ENCODE assay signal across 9 cellular contexts in genomic region chr2:230660294-230661060, GRCh38. TPM values are rescaled to one million over a fixed set of nuclear protein-coding genes. Genes with fewer than 3 reads are reported as not detected.
DNase-seq lines count a peak whose midpoint lies in the region; ATAC-seq, FAIRE-seq and TF ChIP-seq lines count a peak whose summit lies in the region.
"Had no signal": no experiment of that assay in that cellular context is flagged by ENCODE, and none has a peak within 500 bp of the region (broad histone marks: within the 10 kb centered on the region; RNA-seq: fewer than 3 reads in every experiment).

No MANE protein-coding gene starts in this region.

- H3K27ac ChIP-seq in hepatocyte, result no peak overlapping the region

- no peaks in the 10 kb centered on the region for H3K4me1 ChIP-seq in hepatocyte (ENCODE audit: insufficient read depth)

- WGBS in hepatocyte (ENCODE audit: low lambda C conversion rate, missing lambda C conversion rate), result 75% methylated on average over 15 of the region's 15 CpGs

- no peaks in the 10 kb centered on the region for H3K9me3 ChIP-seq in hepatocyte (ENCODE audit: low read depth)

- H2AFZ ChIP-seq in hepatocyte, result no peak overlapping the region

- H3K4me2 ChIP-seq in hepatocyte, result no peak overlapping the region

- no peaks in the 10 kb centered on the region for H3K27me3 ChIP-seq in hepatocyte

- no peaks in the 10 kb centered on the region for H3K9me2 ChIP-seq in hepatocyte (replicated peaks; ENCODE audit: insufficient read depth)

- no peaks in the 10 kb centered on the region for H3K36me3 ChIP-seq in hepatocyte (replicated peaks; ENCODE audit: insufficient read depth, low read depth)

- ATAC-seq in HG03139 (IDR thresholded peaks at IDR 0.05; ENCODE audit: unreplicated experiment), result no peak

- no peak for TF ChIP-seq CTCF in hepatocyte (IDR thresholded peaks at IDR 0.05; ENCODE audit: poor library complexity)

- TF ChIP-seq POLR2A in GM18951 (IDR thresholded peaks at IDR 0.05; ENCODE audit: extremely low read depth, insufficient read depth, insufficient read length) (peak; percentile 36), H54 (IDR thresholded peaks at IDR 0.05; ENCODE audit: low read depth, low read length) (no peak)

- peak; percentile 64 for DNase-seq in UCSD-AML1 (lab: John Stamatoyannopoulos, UW; ENCODE audit: unreplicated experiment)
- DNase-seq in globus pallidus (ENCODE audit: low spot score), result peak; percentile 61
- DNase-seq in stimulated activated CD4-positive, alpha-beta T cell treated with anti-CD3 and anti-CD28 coated beads, Interleukin-4, amount 100 ng/mL, for 24 hours, result peak; percentile 41
- no peak for DNase-seq in NCI-H524 (lab: John Stamatoyannopoulos, UW)
- DNase-seq in H54 (ENCODE audit: insufficient read length, low spot score), result no peak
- DNase-seq in hepatocyte (ENCODE audit: low spot score), result no peak
- DNase-seq: SHP77 treated with DMSO at 0.1 percent for 48 hours had no signal

- FAIRE-seq in H54 (lab: Jason Lieb, UNC), result no peak

- H3K79me2 ChIP-seq in hepatocyte, result no peaks in the 10 kb centered on the region

- no peak overlapping the region for H3K4me3 ChIP-seq in hepatocyte

- H4K20me1 ChIP-seq in hepatocyte (ENCODE audit: insufficient read depth, poor library complexity, severe bottlenecking), result no peaks in the 10 kb centered on the region

- in situ Hi-C loops in GM18951 (cut with MboI; ENCODE audit: low sequenced_read_pairs, unreplicated experiment), result no loop called here

RNA-seq across cellular contexts. Expression of gene CAB39, which starts 52.2 kb away (rescaled TPM):
- total RNA-seq in hepatocyte, result 83.9 and 84.4 TPM in 2 replicates
- 37.2 and 38.5 TPM in 2 replicates for polyA plus RNA-seq in hepatocyte

Comparison
In these comparisons a context has a peak if more than half of its experiments do, and no peak if none do; other contexts are left out.
1. DNase-seq: peak in UCSD-AML1 (single experiment), globus pallidus (single experiment) and stimulated activated CD4-positive, alpha-beta T cell treated with anti-CD3 and anti-CD28 coated beads, Interleukin-4, amount 100 ng/mL, for 24 hours (single experiment); none in NCI-H524 (0 of 2), H54 (single experiment) and hepatocyte (single experiment).